In genomic region chr1:27593341-27594326, GRCh38 we compare ENCODE assay signal across 15 cellular contexts. TPM values are rescaled to one million over a fixed set of nuclear protein-coding genes. Genes with fewer than 3 reads are reported as not detected.
A peak's percentile ranks its signal among the peaks of the same experiment; 100 is the strongest.
DNase-seq lines count a peak whose midpoint lies in the region; FAIRE-seq and TF ChIP-seq lines count a peak whose summit lies in the region.
"Had no signal": no experiment of that assay in that cellular context is flagged by ENCODE, and none has a peak within 500 bp of the region (broad histone marks: within the 10 kb centered on the region; RNA-seq: fewer than 3 reads in every experiment).

No MANE protein-coding gene starts in this region.

- peaks cover 6% of the 10 kb centered on the region; the same call in 1 of the 2 replicates for H3K36me3 ChIP-seq in HUES6 (ENCODE audit: control insufficient read depth, insufficient read depth, low read length)
- H3K36me3 ChIP-seq in adrenal gland (replicated peaks in 1 of 2): no peaks in the 10 kb centered on the region
- peaks cover 3 to 6% of the 10 kb centered on the region in 2 donors for H3K36me3 ChIP-seq in kidney (ENCODE audit: control insufficient read depth in 1 of 2, insufficient read depth in 2 of 2, low read length in 2 of 2)
- peaks cover 0 to 6% of the 10 kb centered on the region in 2 donors for H3K36me3 ChIP-seq in stomach smooth muscle (ENCODE audit: control insufficient read depth in 2 of 2, insufficient read depth in 2 of 2, low read length in 2 of 2)
- peaks cover under 1% of the 10 kb centered on the region for H3K36me3 ChIP-seq in brain microvascular endothelial cell (replicated peaks)
- no peaks in the 10 kb centered on the region for H3K36me3 ChIP-seq in HAP-1 (replicated peaks)

- WGBS in adrenal gland, 4 donors: 41 to 60% (median 52%) methylated on average over 9 to 15 of the region's 15 CpGs

- no peak for FAIRE-seq in kidney (lab: Jason Lieb, UNC)

- no peaks in the 10 kb centered on the region for H3K9me3 ChIP-seq in HUES6 (ENCODE audit: control insufficient read depth, insufficient read depth, low read depth, low read length)
- H3K9me3 ChIP-seq in adrenal gland (replicated peaks in 1 of 3): no peaks in the 10 kb centered on the region
- no peaks in the 10 kb centered on the region for H3K9me3 ChIP-seq in kidney (ENCODE audit: control insufficient read depth in 1 of 2, low read length in 2 of 2)
- no peaks in the 10 kb centered on the region for H3K9me3 ChIP-seq in stomach smooth muscle (ENCODE audit: control insufficient read depth in 2 of 2, low read length in 2 of 2)
- H3K9me3 ChIP-seq in HAP-1: no peaks in the 10 kb centered on the region

- H3K4me1 ChIP-seq in HUES6 (ENCODE audit: control insufficient read depth, insufficient read depth, low read length) (peaks cover 81% of the 10 kb centered on the region), adrenal gland (replicated peaks in 1 of 2) (peaks cover 98 to 100% of the 10 kb centered on the region in 2 donors), kidney (ENCODE audit: control insufficient read depth in 1 of 2, insufficient read depth in 1 of 2, low read depth in 1 of 2, low read length in 2 of 2) (peaks cover 18 to 74% of the 10 kb centered on the region in 2 donors), stomach smooth muscle (ENCODE audit: control insufficient read depth, insufficient read depth, low read length) (peaks cover 100% of the 10 kb centered on the region), HAP-1 (peaks cover 3% of the 10 kb centered on the region; the same call in 1 of the 2 replicates)

- peak overlapping the region; percentile 50 for H3K4me3 ChIP-seq in HUES6 (ENCODE audit: low read depth, low read length)
- no peak overlapping the region for H3K4me3 ChIP-seq in adrenal gland
- H3K4me3 ChIP-seq in kidney (ENCODE audit: low read length in 2 of 2): no peak overlapping the region
- H3K4me3 ChIP-seq in stomach smooth muscle (ENCODE audit: low read length in 2 of 2): peak overlapping the region in 1 of 2 donors; percentile 52
- H3K4me3 ChIP-seq in brain microvascular endothelial cell (ENCODE audit: low read depth, low read length): no peak overlapping the region
- no peak overlapping the region for H3K4me3 ChIP-seq in HAP-1

- no peak for TF ChIP-seq POLR2A in adrenal gland (IDR thresholded peaks at IDR 0.05)

- H3K9ac ChIP-seq in HUES6 (ENCODE audit: low read length): peak overlapping the region; percentile 50
- H3K9ac ChIP-seq in kidney (ENCODE audit: low read length in 2 of 2): peak overlapping the region in 1 of 2 donors; percentile 40
- H3K9ac ChIP-seq in stomach smooth muscle (ENCODE audit: low read length in 2 of 2): peak overlapping the region; percentile 5 to 24
- H3K9ac ChIP-seq: KMS-11 had no signal

- DNase-seq in adrenal gland (no peak), kidney (peak; percentile 68), RKO (ENCODE audit: low spot score) (no peak), NCI-H1436 treated with DMSO at 0.1 percent for 48 hours (lab: John Stamatoyannopoulos, UW) (no peak), brain microvascular endothelial cell (no peak), HAP-1 (ENCODE audit: low spot score in 2 of 2) (no peak)
- DNase-seq: activated T-cell treated with anti-CD3 and anti-CD28 coated beads for 4 hours; central memory CD4-positive, alpha-beta T cell; GOT3; left colon; NCI-H2107; SHP77 had no signal

- intact Hi-C loops in adrenal gland (cut with DNase I) (no loop called here), kidney (cut with DNase I) (no loop called here)

- in situ Hi-C loops in brain microvascular endothelial cell (cut with HindIII; ENCODE audit: low pct_ligation_motif_present, low sequenced_read_pairs): no loop called here
- in situ Hi-C loops in HAP-1 (cut with MboI; ENCODE audit: low sequenced_read_pairs): no loop called here

- H3K27ac ChIP-seq in HUES6 (ENCODE audit: low read depth, low read length) (no peak overlapping the region), adrenal gland (peak overlapping the region; percentile 16 to 96 (median 83)), kidney (ENCODE audit: low read depth in 2 of 2, low read length in 2 of 2) (peak overlapping the region in 1 of 2 donors; percentile 5), stomach smooth muscle (ENCODE audit: low read length) (peak overlapping the region; percentile 82), brain microvascular endothelial cell (no peak overlapping the region)
- H3K27ac ChIP-seq: KMS-11 had no signal

- TF ChIP-seq CTCF in adrenal gland (IDR thresholded peaks at IDR 0.05) (no peak), kidney (IDR thresholded peaks at IDR 0.05; ENCODE audit: borderline replicate concordance, extremely low read depth, insufficient read depth) (no peak), brain microvascular endothelial cell (IDR thresholded peaks at IDR 0.05; ENCODE audit: low read depth, low read length, missing control alignments) (no peak)

- H3K27me3 ChIP-seq in HUES6 (ENCODE audit: control insufficient read depth, insufficient read depth, low read length) (no peaks in the 10 kb centered on the region), adrenal gland (no peaks in the 10 kb centered on the region), stomach smooth muscle (ENCODE audit: control insufficient read depth in 1 of 2, insufficient read depth in 2 of 2, low read length in 2 of 2) (no peaks in the 10 kb centered on the region), brain microvascular endothelial cell (replicated peaks) (no peaks in the 10 kb centered on the region), HAP-1 (ENCODE audit: low read depth) (no peaks in the 10 kb centered on the region)

RNA-seq across cellular contexts. Expression of gene AHDC1, which starts 10.3 kb away (rescaled TPM):
- 100 to 1,000 TPM in 1 of 8 donors, 10 to 100 TPM in 7; 43.9 to 111 (median 71.8) TPM for total RNA-seq in adrenal gland
- polyA plus RNA-seq in adrenal gland: 10 to 100 TPM; 10.4 to 98.5 (median 27.0) TPM
- total RNA-seq in kidney: 48.2 TPM
- polyA plus RNA-seq in kidney (ENCODE audit: insufficient read depth, low read depth, low replicate concordance): 8.5 TPM

RNA-seq across cellular contexts. Expression of gene FGR, which starts 41.4 kb away (rescaled TPM):
- 10 to 100 TPM in 4 of 8 donors, 1 to 10 TPM in 4; 4.7 to 16.0 (median 10.4) TPM for total RNA-seq in adrenal gland
- 10 to 100 TPM in 2 of 3 donors, 1 to 10 TPM in 1; 6.0 to 51.9 (median 11.3) TPM for polyA plus RNA-seq in adrenal gland
- total RNA-seq in kidney: 23.3 TPM
- 2.5 TPM for polyA plus RNA-seq in kidney (ENCODE audit: insufficient read depth, low read depth, low replicate concordance)

Comparison
In these comparisons a context has a peak if more than half of its experiments do, and no peak if none do; other contexts are left out.
1. H3K27ac ChIP-seq: peak in adrenal gland (5 of 5) and stomach smooth muscle (single experiment); none in HUES6 (single experiment) and brain microvascular endothelial cell (single experiment).